16 cellular contexts compared by ENCODE assay signal in the genomic region with DNA sequence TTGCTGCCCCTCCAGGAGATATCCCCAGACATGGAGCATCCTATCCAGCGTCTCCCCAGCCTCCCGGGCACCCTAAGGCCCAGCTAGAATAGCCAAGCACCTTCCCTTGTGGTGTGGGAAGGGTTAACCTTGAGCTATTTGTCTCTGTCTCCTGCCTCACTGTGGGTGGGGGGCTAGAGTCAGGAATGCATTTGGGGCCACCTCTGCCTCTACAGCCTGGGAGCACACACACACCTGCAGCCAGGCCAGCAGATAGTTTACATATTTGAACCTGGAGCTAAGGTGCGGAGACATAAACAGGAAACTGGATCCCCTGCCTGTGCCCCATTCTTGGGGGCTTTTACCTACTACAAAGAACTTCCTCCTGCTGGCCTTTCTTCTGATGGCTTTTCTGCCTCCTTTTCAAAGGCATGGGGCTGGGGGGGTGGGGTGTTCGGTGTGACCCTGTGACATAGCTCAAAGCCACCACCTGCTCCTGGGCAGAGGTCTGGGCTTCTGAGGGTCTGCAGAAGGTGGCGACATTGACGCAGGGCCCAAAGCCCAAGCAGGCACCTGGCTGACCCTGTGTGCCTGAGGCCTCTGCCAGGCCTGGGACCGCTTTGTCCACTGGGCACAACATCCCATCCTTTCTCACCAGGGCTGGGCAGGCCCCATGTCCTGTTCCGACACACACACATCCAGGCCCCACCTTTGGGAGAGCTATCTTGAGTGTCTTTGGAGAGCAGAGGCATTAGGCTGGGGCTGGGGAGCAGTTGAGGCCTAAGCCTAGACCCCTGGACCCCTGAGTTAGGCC. TPM values are rescaled to one million over a fixed set of nuclear protein-coding genes. Genes with fewer than 3 reads are reported as not detected.
"Had no signal": no experiment of that assay in that cellular context is flagged by ENCODE, and none has a peak within 500 bp of the region (broad histone marks: within the 10 kb centered on the region; RNA-seq: fewer than 3 reads in every experiment).

No MANE protein-coding gene starts in this region.

- H3K9me3 Mint-ChIP-seq: activated CD4-positive, alpha-beta memory T cell treated with anti-CD3 and anti-CD28 coated beads for 36 hours; nephron had no signal

- H3K36me3 ChIP-seq: upper lobe of right lung had no signal

- DNase-seq: activated CD4-positive, alpha-beta memory T cell treated with anti-CD3 and anti-CD28 coated beads for 36 hours; activated CD4-positive, alpha-beta T cell treated with anti-CD3 and anti-CD28 coated beads for 1 hour; activated gamma-delta T cell; activated T-cell treated with anti-CD3 and anti-CD28 coated beads, Interleukin-2, amount 50 U/mL, for 48 hours; aorta; foreskin melanocyte; stimulated activated CD4-positive, alpha-beta T cell treated with anti-CD3 and anti-CD28 coated beads, Interleukin-12 subunit alpha, Interleukin-12 subunit beta, amount 100 ng/mL, for 4 hours; stimulated activated naive CD4-positive, alpha-beta T cell treated with Interleukin-2 at 50 U/mL for 16 hours; SW 1271; upper lobe of right lung had no signal

- H3K27ac ChIP-seq: heart left ventricle, left lung, upper lobe of right lung had no signal

- H3K4me3 Mint-ChIP-seq: activated CD4-positive, alpha-beta memory T cell treated with anti-CD3 and anti-CD28 coated beads for 36 hours; activated naive CD8-positive, alpha-beta T cell; nephron had no signal

- H3K27ac Mint-ChIP-seq: activated CD4-positive, alpha-beta memory T cell treated with anti-CD3 and anti-CD28 coated beads for 36 hours; activated naive CD8-positive, alpha-beta T cell had no signal

- H3K27me3 ChIP-seq: heart left ventricle, left lung, upper lobe of right lung had no signal

- H3K9me3 ChIP-seq: heart left ventricle, left lung, upper lobe of right lung had no signal

- H3K4me1 ChIP-seq: upper lobe of right lung had no signal

- H3K27me3 Mint-ChIP-seq: activated CD4-positive, alpha-beta memory T cell treated with anti-CD3 and anti-CD28 coated beads for 36 hours; activated naive CD8-positive, alpha-beta T cell had no signal

- H3K4me3 ChIP-seq: heart left ventricle, left lung, upper lobe of right lung had no signal

- H3K36me3 Mint-ChIP-seq: activated CD4-positive, alpha-beta memory T cell treated with anti-CD3 and anti-CD28 coated beads for 36 hours; activated naive CD8-positive, alpha-beta T cell had no signal

RNA-seq across cellular contexts. Expression of a gene that starts 34.2 kb away (rescaled TPM):
- total RNA-seq: activated CD4-positive, alpha-beta memory T cell treated with anti-CD3 and anti-CD28 coated beads for 36 hours; aorta; endothelial cell of umbilical vein; heart left ventricle; left lung; osteocyte; upper lobe of right lung had no signal
- polyA plus RNA-seq: aorta, endothelial cell of umbilical vein, heart left ventricle had no signal
